9 cellular contexts compared by ENCODE assay signal in the genomic region with DNA sequence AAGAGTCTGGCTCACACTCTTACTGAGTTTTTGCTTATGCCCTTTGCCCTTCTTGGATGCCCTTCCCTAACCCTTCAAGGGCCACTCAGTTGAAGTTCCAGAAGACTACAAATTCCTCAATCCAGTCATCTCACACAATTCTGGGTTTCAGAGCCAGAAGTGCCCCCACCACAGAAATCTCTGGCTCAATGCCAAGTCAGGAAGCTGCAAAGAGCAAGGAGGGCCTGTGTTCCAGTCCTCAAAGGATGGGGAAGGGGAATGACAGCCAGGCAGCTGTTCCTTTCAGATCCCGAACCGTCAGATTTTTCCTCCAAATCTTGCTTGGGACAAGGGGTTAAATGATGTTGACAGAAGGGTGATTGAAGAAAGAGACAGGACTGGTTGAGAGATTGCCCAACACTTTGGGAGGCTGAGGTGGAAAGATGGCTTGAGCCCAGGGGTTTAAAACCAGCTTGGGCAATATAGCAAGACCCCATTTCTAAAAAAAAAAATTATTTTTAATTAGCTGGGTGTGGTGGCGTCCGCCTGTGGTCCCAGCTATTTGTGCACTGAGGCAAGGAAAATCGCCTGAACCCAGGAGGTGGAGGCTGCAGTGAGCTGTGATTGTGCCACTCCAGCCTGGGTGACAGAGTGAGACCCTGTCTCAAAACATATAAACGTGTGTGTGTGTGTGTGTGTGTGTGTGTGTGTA. TPM values are rescaled to one million over a fixed set of nuclear protein-coding genes. Genes with fewer than 3 reads are reported as not detected.
DNase-seq lines count a peak whose midpoint lies in the region; FAIRE-seq and TF ChIP-seq lines count a peak whose summit lies in the region.
"Had no signal": no experiment of that assay in that cellular context is flagged by ENCODE, and none has a peak within 500 bp of the region (broad histone marks: within the 10 kb centered on the region; RNA-seq: fewer than 3 reads in every experiment).

No MANE protein-coding gene starts in this region.

- H3K27ac ChIP-seq in hepatocyte (no peak overlapping the region), subcutaneous abdominal adipose tissue (ENCODE audit: low read depth, low read length) (no peak overlapping the region)
- no peak overlapping the region for H3K27ac ChIP-seq in effector memory CD4-positive, alpha-beta T cell (ENCODE audit: insufficient read depth, low read length, poor library complexity, severe bottlenecking)

- peak overlapping the region; percentile 87 for H3K27ac Mint-ChIP-seq in activated CD4-positive, alpha-beta T cell treated with anti-CD3 and anti-CD28 coated beads, Interleukin-2, amount 10 ng/mL, durations not matched to agents 7 days and 5 days

- H3K27me3 ChIP-seq in hepatocyte (no peaks in the 10 kb centered on the region), subcutaneous abdominal adipose tissue (ENCODE audit: control insufficient read depth in 5 of 5, insufficient read depth in 4 of 5, low read length in 5 of 5) (peaks cover 0 to 4% (median 0%) of the 10 kb centered on the region in 5 donors)
- H3K27me3 ChIP-seq in effector memory CD4-positive, alpha-beta T cell (replicated peaks; ENCODE audit: control insufficient read depth, insufficient read depth, low read length, poor library complexity, severe bottlenecking) = no peaks in the 10 kb centered on the region

- 72% methylated on average over 6 of the region's 6 CpGs for WGBS in hepatocyte (ENCODE audit: low lambda C conversion rate, missing lambda C conversion rate)

- H3K36me3 Mint-ChIP-seq in activated CD4-positive, alpha-beta T cell treated with anti-CD3 and anti-CD28 coated beads, Interleukin-2, amount 10 ng/mL, durations not matched to agents 7 days and 5 days (ENCODE audit: low read depth) = peaks cover 8% of the 10 kb centered on the region

- H4K20me1 ChIP-seq in hepatocyte (ENCODE audit: insufficient read depth, poor library complexity, severe bottlenecking) = no peaks in the 10 kb centered on the region

- H3K4me1 ChIP-seq in hepatocyte (ENCODE audit: insufficient read depth) (peaks cover 9% of the 10 kb centered on the region), subcutaneous abdominal adipose tissue (ENCODE audit: control insufficient read depth in 5 of 5, insufficient read depth in 5 of 5, low read length in 5 of 5) (peaks cover 0 to 23% (median 21%) of the 10 kb centered on the region in 5 donors)
- peaks cover 13% of the 10 kb centered on the region for H3K4me1 ChIP-seq in effector memory CD4-positive, alpha-beta T cell (ENCODE audit: control insufficient read depth, insufficient read depth, low read length, poor library complexity, severe bottlenecking)

- peaks cover 3% of the 10 kb centered on the region for H3K79me2 ChIP-seq in hepatocyte

- H3K9me3 ChIP-seq in hepatocyte (ENCODE audit: low read depth) (no peaks in the 10 kb centered on the region), subcutaneous abdominal adipose tissue (ENCODE audit: control insufficient read depth in 5 of 5, low read length in 5 of 5) (no peaks in the 10 kb centered on the region)
- H3K9me3 ChIP-seq in effector memory CD4-positive, alpha-beta T cell (ENCODE audit: control insufficient read depth, low read length) = no peaks in the 10 kb centered on the region
- H3K9me3 ChIP-seq: psoas muscle had no signal

- H3K4me3 Mint-ChIP-seq in activated CD4-positive, alpha-beta T cell treated with anti-CD3 and anti-CD28 coated beads, Interleukin-2, amount 10 ng/mL, durations not matched to agents 7 days and 5 days = peak overlapping the region; percentile 77

- peak overlapping the region; percentile 58 for H3K4me3 ChIP-seq in WI38 (ENCODE audit: low read depth, low read length)
- H3K4me3 ChIP-seq in hepatocyte = no peak overlapping the region
- H3K4me3 ChIP-seq in subcutaneous abdominal adipose tissue (ENCODE audit: low read depth in 1 of 5, low read length in 5 of 5) = peak overlapping the region; percentile 67 to 72 (median 69)
- H3K4me3 ChIP-seq in effector memory CD4-positive, alpha-beta T cell (ENCODE audit: insufficient read depth, low read depth, low read length, poor library complexity, severe bottlenecking) = no peak overlapping the region

- H3K9ac ChIP-seq in subcutaneous abdominal adipose tissue (ENCODE audit: low read length in 5 of 5) = peak overlapping the region in 2 of 5 donors; percentile 62 to 76

- H3K4me1 Mint-ChIP-seq in activated CD4-positive, alpha-beta T cell treated with anti-CD3 and anti-CD28 coated beads, Interleukin-2, amount 10 ng/mL, durations not matched to agents 7 days and 5 days = peaks cover 23% of the 10 kb centered on the region

- no peak for FAIRE-seq in GM12891 (lab: Jason Lieb, UNC)

- no peak for DNase-seq in activated CD4-positive, alpha-beta T cell treated with anti-CD3 and anti-CD28 coated beads, Interleukin-2, amount 10 ng/mL, durations not matched to agents 7 days and 5 days
- DNase-seq in activated CD4-positive, alpha-beta T cell treated with anti-CD3 and anti-CD28 coated beads for 4 hours = no peak
- DNase-seq in hepatocyte (ENCODE audit: low spot score) (no peak), GM12891 (ENCODE audit: insufficient read length, low spot score) (no peak)
- DNase-seq in effector memory CD4-positive, alpha-beta T cell = no peak
- no peak for DNase-seq in activated effector memory CD4-positive, alpha-beta T cell treated with anti-CD3 and anti-CD28 coated beads, Interleukin-2, amount 50 U/mL, for 16 hours

- no peaks in the 10 kb centered on the region for H3K27me3 Mint-ChIP-seq in activated CD4-positive, alpha-beta T cell treated with anti-CD3 and anti-CD28 coated beads, Interleukin-2, amount 10 ng/mL, durations not matched to agents 7 days and 5 days

- POLR2A ChIA-PET in activated CD4-positive, alpha-beta T cell treated with anti-CD3 and anti-CD28 coated beads, Interleukin-2, amount 10 ng/mL, durations not matched to agents 7 days and 5 days (lab: Charles Lee) = interaction anchor here (3.8 kb wide), 1 partner anchor 14 kb away, joined by 22 read pairs; the partner anchor contains the start of genes MUTYH and TOE1

- TF ChIP-seq CTCF in WI38 (IDR thresholded peaks at IDR 0.05; ENCODE audit: low read depth, low read length) (no peak), hepatocyte (IDR thresholded peaks at IDR 0.05; ENCODE audit: poor library complexity) (no peak)

- TF ChIP-seq POLR2A in GM12891 (IDR thresholded peaks at IDR 0.05; ENCODE audit: low read depth, low read length) = no peak

- H3K9me2 ChIP-seq in hepatocyte (replicated peaks; ENCODE audit: insufficient read depth) = no peaks in the 10 kb centered on the region

- H3K4me2 ChIP-seq in hepatocyte = peak overlapping the region; percentile 90

- H3K36me3 ChIP-seq in hepatocyte (replicated peaks; ENCODE audit: insufficient read depth, low read depth) (no peaks in the 10 kb centered on the region), subcutaneous abdominal adipose tissue (ENCODE audit: control insufficient read depth in 5 of 5, insufficient read depth in 5 of 5, low read length in 5 of 5) (peaks cover 0 to 17% (median 12%) of the 10 kb centered on the region in 5 donors)
- peaks cover under 1% of the 10 kb centered on the region for H3K36me3 ChIP-seq in effector memory CD4-positive, alpha-beta T cell (ENCODE audit: control insufficient read depth, insufficient read depth, low read length)

- H3K9me3 Mint-ChIP-seq in activated CD4-positive, alpha-beta T cell treated with anti-CD3 and anti-CD28 coated beads, Interleukin-2, amount 10 ng/mL, durations not matched to agents 7 days and 5 days = no peaks in the 10 kb centered on the region

- peak overlapping the region; percentile 90 for H2AFZ ChIP-seq in hepatocyte

- CTCF ChIA-PET in activated CD4-positive, alpha-beta T cell treated with anti-CD3 and anti-CD28 coated beads, Interleukin-2, amount 10 ng/mL, durations not matched to agents 7 days and 5 days (lab: Charles Lee) = interaction anchor here (0.7 to 2.2 kb wide), 5 partner anchors 8 to 188 kb away, joined by 3 to 6 read pairs (median 3); partner anchors contain the start of genes MUTYH and TOE1

TF ChIP-seq in GM12891, 5 proteins besides CTCF, POLR2A, EP300 and RAD21:
- no peak for TF ChIP-seq PAX5 (IDR thresholded peaks at IDR 0.05; ENCODE audit: insufficient read depth, low read length, severe bottlenecking)
- no peak for TF ChIP-seq TAF1 (IDR thresholded peaks at IDR 0.05; ENCODE audit: low read depth, low read length)
- no peak for TF ChIP-seq POU2F2 (IDR thresholded peaks at IDR 0.05; ENCODE audit: low read depth, low read length)

RNA-seq across cellular contexts. Expression of gene HPDL, which starts 0.7 kb away (rescaled TPM):
- total RNA-seq in activated CD4-positive, alpha-beta T cell treated with anti-CD3 and anti-CD28 coated beads, Interleukin-2, amount 10 ng/mL, durations not matched to agents 7 days and 5 days = 1 to 10 TPM; 6.2 to 6.5 TPM
- total RNA-seq in hepatocyte = 3.9 and 6.2 TPM in 2 replicates
- polyA plus RNA-seq in hepatocyte = 5.1 and 5.8 TPM in 2 replicates
- 8.5 TPM for polyA plus RNA-seq in GM12891 (2012; ENCODE audit: low read depth, missing spikeins)

RNA-seq across cellular contexts. Expression of gene TOE1, which starts 14.0 kb away (rescaled TPM):
- 10 to 100 TPM; 22.6 to 34.4 TPM for total RNA-seq in activated CD4-positive, alpha-beta T cell treated with anti-CD3 and anti-CD28 coated beads, Interleukin-2, amount 10 ng/mL, durations not matched to agents 7 days and 5 days
- 10.4 and 10.6 TPM in 2 replicates for total RNA-seq in hepatocyte
- polyA plus RNA-seq in hepatocyte = 12.2 and 17.4 TPM in 2 replicates
- polyA plus RNA-seq in GM12891 (2012; ENCODE audit: low read depth, missing spikeins) = 15.6 TPM

RNA-seq across cellular contexts. Expression of gene MUTYH, which starts 14.3 kb away (rescaled TPM):
- total RNA-seq in activated CD4-positive, alpha-beta T cell treated with anti-CD3 and anti-CD28 coated beads, Interleukin-2, amount 10 ng/mL, durations not matched to agents 7 days and 5 days = 10 to 100 TPM; 51.7 to 55.1 TPM
- total RNA-seq in hepatocyte = 16.6 and 23.5 TPM in 2 replicates
- 24.9 and 29.6 TPM in 2 replicates for polyA plus RNA-seq in hepatocyte
- polyA plus RNA-seq in GM12891 (2012; ENCODE audit: low read depth, missing spikeins) = 20.9 TPM

Comparison
In these comparisons a context has a peak if more than half of its experiments do, and no peak if none do; other contexts are left out.
1. H3K4me3 ChIP-seq: peak in WI38 (single experiment) and subcutaneous abdominal adipose tissue (5 of 5); none in hepatocyte (single experiment) and effector memory CD4-positive, alpha-beta T cell (single experiment).